ENCODE assay signal across 27 cellular contexts in genomic region chr22:39325392-39325932, GRCh38. TPM values are rescaled to one million over a fixed set of nuclear protein-coding genes. Genes with fewer than 3 reads are reported as not detected.
DNase-seq lines count a peak whose midpoint lies in the region; ATAC-seq and TF ChIP-seq lines count a peak whose summit lies in the region.
"Had no signal": no experiment of that assay in that cellular context is flagged by ENCODE, and none has a peak within 500 bp of the region (broad histone marks: within the 10 kb centered on the region; RNA-seq: fewer than 3 reads in every experiment).

No MANE protein-coding gene starts in this region.

- H3K9me3 ChIP-seq in PC-3 (ENCODE audit: low read length) (no peaks in the 10 kb centered on the region), neural progenitor cell (ENCODE audit: low read depth) (no peaks in the 10 kb centered on the region)
- H3K9me3 ChIP-seq: SJCRH30, spleen, tibial nerve had no signal

- TF ChIP-seq CTCF in PC-3 (conservative IDR thresholded peaks at IDR 0.05; ENCODE audit: low read depth, low read length) (no peak), cardiac fibroblast (IDR thresholded peaks at IDR 0.05; ENCODE audit: low read depth, low read length) (no peak), neural progenitor cell (IDR thresholded peaks at IDR 0.05) (no peak), GM10248 (IDR thresholded peaks at IDR 0.05; ENCODE audit: control extremely low read depth, extremely low read depth, low read depth, missing control alignments) (no peak)

- H3K36me3 Mint-ChIP-seq in neural progenitor cell, result no peaks in the 10 kb centered on the region
- H3K36me3 Mint-ChIP-seq: activated CD8-positive, alpha-beta memory T cell treated with anti-CD3 and anti-CD28 coated beads, Interleukin-2, amount 10 ng/mL, durations not matched to agents 7 days and 5 days; activated naive CD4-positive, alpha-beta T cell treated with anti-CD3 and anti-CD28 coated beads, Interleukin-2, amount 50 U/mL, for 24 hours had no signal

- H3K4me1 ChIP-seq in PC-3 (ENCODE audit: insufficient read depth, low read length) (no peaks in the 10 kb centered on the region), neural progenitor cell (no peaks in the 10 kb centered on the region)
- H3K4me1 ChIP-seq: SJCRH30 had no signal

- peak; percentile 48; the same call in 1 of the 2 replicates for ATAC-seq in PC-3
- ATAC-seq: activated CD8-positive, alpha-beta memory T cell treated with anti-CD3 and anti-CD28 coated beads, Interleukin-2, amount 10 ng/mL, durations not matched to agents 7 days and 5 days; stimulated activated naive CD8-positive, alpha-beta T cell treated with anti-CD3 and anti-CD28 coated beads, Interleukin-15, Interleukin-2, amounts not matched to agents 100 U/mL and 50 U/mL, for 24 hours had no signal

- no peak overlapping the region for H3K4me3 ChIP-seq in PC-3 (ENCODE audit: low read length)
- no peak overlapping the region for H3K4me3 ChIP-seq in cardiac fibroblast (replicated peaks in 1 of 2; ENCODE audit: low read depth in 2 of 2, low read length in 2 of 2)
- H3K4me3 ChIP-seq in neural progenitor cell, result no peak overlapping the region
- H3K4me3 ChIP-seq: lung, SJCRH30, spleen, tibial nerve had no signal

- CTCF ChIA-PET in PC-3 (lab: Charles Lee) (no interaction called here), GM10248 (lab: Yijun Ruan, JAX) (no interaction called here)

- H3K4me2 ChIP-seq in PC-3 (ENCODE audit: low read length), result no peak overlapping the region
- H3K4me2 ChIP-seq in neural progenitor cell, result no peak overlapping the region
- H3K4me2 ChIP-seq: KMS-11 had no signal

- H3K9ac ChIP-seq in PC-3 (ENCODE audit: low read length) (no peak overlapping the region), neural progenitor cell (no peak overlapping the region)
- H3K9ac ChIP-seq: KMS-11 had no signal

- peaks cover 14% of the 10 kb centered on the region for H3K4me1 Mint-ChIP-seq in neural progenitor cell

- no peaks in the 10 kb centered on the region for H3K9me2 ChIP-seq in PC-3 (replicated peaks; ENCODE audit: low read length)

- H3K27me3 ChIP-seq in PC-3 (ENCODE audit: low read length), result no peaks in the 10 kb centered on the region
- H3K27me3 ChIP-seq in neural progenitor cell, result no peaks in the 10 kb centered on the region
- H3K27me3 ChIP-seq: SJCRH30, spleen, tibial nerve had no signal

- H3K79me2 ChIP-seq in PC-3 (ENCODE audit: low read length), result no peaks in the 10 kb centered on the region
- no peaks in the 10 kb centered on the region for H3K79me2 ChIP-seq in neural progenitor cell (ENCODE audit: low read depth)

- POLR2A ChIA-PET in PC-3 (lab: Charles Lee; ENCODE audit: unreplicated experiment) (no interaction called here), GM10248 (lab: Yijun Ruan, JAX) (no interaction called here)

- H3K4me3 Mint-ChIP-seq in neural progenitor cell, result no peak overlapping the region
- H3K4me3 Mint-ChIP-seq: activated CD4-positive, alpha-beta T cell treated with anti-CD3 and anti-CD28 coated beads, Interleukin-2, amount 10 ng/mL, durations not matched to agents 24 days and 14 days; activated CD8-positive, alpha-beta memory T cell treated with anti-CD3 and anti-CD28 coated beads, Interleukin-2, amount 10 ng/mL, durations not matched to agents 7 days and 5 days; activated naive CD4-positive, alpha-beta T cell treated with anti-CD3 and anti-CD28 coated beads, Interleukin-2, amount 50 U/mL, for 24 hours; activated T-helper 1 cell treated with anti-CD3 and anti-CD28 coated beads, Interleukin-12 subunit alpha, Interleukin-12 subunit beta, Interleukin-2, Interleukin-4 antibody, amounts not matched to agents 30 ng/mL and 10 ng/mL and 1 ng/mL, durations not matched to agents 14 hours and 24 hours and 36 hours; T-helper 1 cell treated with Interleukin-12 subunit alpha and Interleukin-12 subunit beta and Interleukin-4 antibody, amounts not matched to agents 30 μg/mL and 1 μg/mL, for 36 hours had no signal

- H3K27ac Mint-ChIP-seq in neural progenitor cell, result peak overlapping the region; percentile 9
- H3K27ac Mint-ChIP-seq: activated CD4-positive, alpha-beta T cell treated with anti-CD3 and anti-CD28 coated beads, Interleukin-2, amount 10 ng/mL, durations not matched to agents 24 days and 14 days; activated CD8-positive, alpha-beta memory T cell treated with anti-CD3 and anti-CD28 coated beads, Interleukin-2, amount 10 ng/mL, durations not matched to agents 7 days and 5 days; activated T-helper 1 cell treated with anti-CD3 and anti-CD28 coated beads, Interleukin-12 subunit alpha, Interleukin-12 subunit beta, Interleukin-2, Interleukin-4 antibody, amounts not matched to agents 30 ng/mL and 10 ng/mL and 1 ng/mL, durations not matched to agents 14 hours and 24 hours and 36 hours; T-helper 1 cell treated with Interleukin-12 subunit alpha and Interleukin-12 subunit beta and Interleukin-4 antibody, amounts not matched to agents 30 μg/mL and 1 μg/mL, for 36 hours had no signal

- no peaks in the 10 kb centered on the region for H3K36me3 ChIP-seq in PC-3 (ENCODE audit: low read depth, low read length)
- H3K36me3 ChIP-seq in neural progenitor cell, result no peaks in the 10 kb centered on the region
- H3K36me3 ChIP-seq: SJCRH30, spleen, tibial nerve had no signal

- H4K20me1 ChIP-seq in PC-3 (ENCODE audit: low read length) (no peaks in the 10 kb centered on the region), neural progenitor cell (ENCODE audit: low read depth) (no peaks in the 10 kb centered on the region)

- peaks cover 5% of the 10 kb centered on the region for H3K27me3 Mint-ChIP-seq in neural progenitor cell (ENCODE audit: insufficient read depth, low read depth)
- H3K27me3 Mint-ChIP-seq: activated naive CD4-positive, alpha-beta T cell treated with anti-CD3 and anti-CD28 coated beads, Interleukin-2, amount 50 U/mL, for 24 hours had no signal

- DNase-seq in EL, result peak; percentile 68
- peak; percentile 48 for DNase-seq in PC-3
- DNase-seq in cardiac fibroblast (ENCODE audit: low read depth in 2 of 2), result peak; percentile 32 to 55
- DNase-seq in neural progenitor cell (ENCODE audit: low spot score), result no peak
- DNase-seq in GM10248 (ENCODE audit: extremely low spot score), result no peak
- DNase-seq in iPS-NIHi11 (ENCODE audit: low spot score), result no peak
- no peak for DNase-seq in activated T-cell treated with anti-CD3 and anti-CD28 coated beads, Interleukin-2, amount 50 U/mL, for 48 hours
- DNase-seq in NK-92 treated with Interleukin-12 subunit alpha and Interleukin-12 subunit beta, amount 100 ng/mL, for 24 hours (lab: John Stamatoyannopoulos, UW), result no peak
- DNase-seq: activated CD4-positive, alpha-beta T cell treated with anti-CD3 and anti-CD28 coated beads, Interleukin-2, amount 10 ng/mL, durations not matched to agents 24 days and 14 days; activated CD8-positive, alpha-beta memory T cell treated with anti-CD3 and anti-CD28 coated beads, Interleukin-2, amount 10 ng/mL, durations not matched to agents 7 days and 5 days; anterior cingulate cortex; C1 segment of cervical spinal cord; central memory CD4-positive, alpha-beta T cell; kidney; NCI-H1048; NCI-H187 treated with DMSO at 0.1 percent for 48 hours; NCI-H774; SJCRH30; spleen; stimulated activated CD4-positive, alpha-beta T cell treated with anti-CD3 and anti-CD28 coated beads, Interleukin-4, amount 100 ng/mL, for 24 hours; stimulated activated naive CD8-positive, alpha-beta T cell treated with anti-CD3 and anti-CD28 coated beads, Interleukin-15, Interleukin-2, amounts not matched to agents 100 U/mL and 50 U/mL, for 24 hours had no signal

- no peaks in the 10 kb centered on the region for H3K9me3 Mint-ChIP-seq in neural progenitor cell
- H3K9me3 Mint-ChIP-seq: activated CD4-positive, alpha-beta T cell treated with anti-CD3 and anti-CD28 coated beads, Interleukin-2, amount 10 ng/mL, durations not matched to agents 24 days and 14 days; activated naive CD4-positive, alpha-beta T cell treated with anti-CD3 and anti-CD28 coated beads, Interleukin-2, amount 50 U/mL, for 24 hours; activated T-helper 1 cell treated with anti-CD3 and anti-CD28 coated beads, Interleukin-12 subunit alpha, Interleukin-12 subunit beta, Interleukin-2, Interleukin-4 antibody, amounts not matched to agents 30 ng/mL and 10 ng/mL and 1 ng/mL, durations not matched to agents 14 hours and 24 hours and 36 hours; T-helper 1 cell treated with Interleukin-12 subunit alpha and Interleukin-12 subunit beta and Interleukin-4 antibody, amounts not matched to agents 30 μg/mL and 1 μg/mL, for 36 hours had no signal

- H3K27ac ChIP-seq in PC-3 (ENCODE audit: low read length) (no peak overlapping the region), neural progenitor cell (no peak overlapping the region)
- H3K27ac ChIP-seq: KMS-11, SJCRH30, spleen, tibial nerve had no signal

- no TSS peak for BruUV-seq in PC-3 (replicated peaks; lab: Mats Ljungman, UMichigan)

- H2AFZ ChIP-seq in PC-3 (ENCODE audit: low read length) (no peak overlapping the region), neural progenitor cell (replicated peaks) (no peak overlapping the region)

- H3F3A ChIP-seq in PC-3 (ENCODE audit: low read length, unreplicated experiment) (no peaks in the 10 kb centered on the region), neural progenitor cell (ENCODE audit: low read depth) (peaks cover 4% of the 10 kb centered on the region)

- intact Hi-C loops in PC-3 (cut with micrococcal nuclease), result no loop called here

RNA-seq across cellular contexts. Expression of gene RPL3, which starts 6.0 kb away (rescaled TPM):
- total RNA-seq in PC-3 (2014; rRNA removed) (1,363 and 1,371 TPM in 2 replicates), neural progenitor cell (ENCODE audit: low replicate concordance) (3,021 and 4,709 TPM in 2 replicates)

RNA-seq across cellular contexts. Expression of gene SYNGR1, which starts 24.3 kb away (rescaled TPM):
- total RNA-seq in PC-3 (2014; rRNA removed) (7.8 and 9.0 TPM in 2 replicates), neural progenitor cell (ENCODE audit: low replicate concordance) (11.0 and 26.9 TPM in 2 replicates)
- total RNA-seq: activated CD4-positive, alpha-beta T cell treated with anti-CD3 and anti-CD28 coated beads, Interleukin-2, amount 10 ng/mL, durations not matched to agents 24 days and 14 days; activated T-helper 1 cell treated with anti-CD3 and anti-CD28 coated beads, Interleukin-12 subunit alpha, Interleukin-12 subunit beta, Interleukin-2, Interleukin-4 antibody, amounts not matched to agents 30 ng/mL and 10 ng/mL and 1 ng/mL, durations not matched to agents 14 hours and 24 hours and 36 hours had no signal

Comparison
In these comparisons a context has a peak if more than half of its experiments do, and no peak if none do; other contexts are left out.
1. DNase-seq: peak in EL (single experiment), PC-3 (single experiment) and cardiac fibroblast (2 of 2); none in neural progenitor cell (single experiment), GM10248 (single experiment), iPS-NIHi11 (single experiment), activated T-cell treated with anti-CD3 and anti-CD28 coated beads, Interleukin-2, amount 50 U/mL, for 48 hours (0 of 2) and NK-92 treated with Interleukin-12 subunit alpha and Interleukin-12 subunit beta, amount 100 ng/mL, for 24 hours (single experiment).